In genomic region chr5:77960863-77961396, GRCh38 we compare ENCODE assay signal across 18 cellular contexts.
A peak's percentile ranks its signal among the peaks of the same experiment; 100 is the strongest.
DNase-seq lines count a peak whose midpoint lies in the region; ATAC-seq, FAIRE-seq and TF ChIP-seq lines count a peak whose summit lies in the region.
"Had no signal": no experiment of that assay in that cellular context is flagged by ENCODE, and none has a peak within 500 bp of the region (broad histone marks: within the 10 kb centered on the region; RNA-seq: fewer than 3 reads in every experiment).

No MANE protein-coding gene starts in this region.

- CTCF ChIA-PET in HepG2 (lab: Yijun Ruan, JAX; ENCODE audit: low intra/inter-chr PET ratio, low total read pairs) = no interaction called here
- CTCF ChIA-PET in activated CD8-positive, alpha-beta T cell treated with anti-CD3 and anti-CD28 coated beads, Interleukin-2, amount 10 ng/mL, durations not matched to agents 7 days and 5 days (lab: Charles Lee) = interaction anchor here (0.5 kb wide), 1 partner anchor 920 kb away, joined by 3 read pairs; no protein-coding TSS in a partner anchor

- ATAC-seq in HepG2 = no peak
- peak; percentile 79 for ATAC-seq in activated CD8-positive, alpha-beta T cell treated with anti-CD3 and anti-CD28 coated beads, Interleukin-2, amount 10 ng/mL, durations not matched to agents 7 days and 5 days
- peak; percentile 47 for ATAC-seq in stimulated activated effector memory CD8-positive, alpha-beta T cell treated with anti-CD3 and anti-CD28 coated beads, Interleukin-12 subunit alpha, Interleukin-12 subunit beta, amount 100 ng/mL, for 72 hours
- ATAC-seq: activated naive CD4-positive, alpha-beta T cell treated with anti-CD3 and anti-CD28 coated beads, Interleukin-2, amount 50 U/mL, for 72 hours had no signal

- H3K9me3 Mint-ChIP-seq in activated CD8-positive, alpha-beta T cell treated with anti-CD3 and anti-CD28 coated beads, Interleukin-2, amount 10 ng/mL, durations not matched to agents 7 days and 5 days (ENCODE audit: insufficient read depth) = no peaks in the 10 kb centered on the region
- no peaks in the 10 kb centered on the region for H3K9me3 Mint-ChIP-seq in stimulated activated effector memory CD8-positive, alpha-beta T cell treated with anti-CD3 and anti-CD28 coated beads, Interleukin-12 subunit alpha, Interleukin-12 subunit beta, amount 100 ng/mL, for 72 hours
- H3K9me3 Mint-ChIP-seq: activated naive CD4-positive, alpha-beta T cell treated with anti-CD3 and anti-CD28 coated beads, Interleukin-2, amount 50 U/mL, for 72 hours; activated T-cell treated with anti-CD3 and anti-CD28 coated beads, Interleukin-2, amount 50 U/mL, for 72 hours; dendritic cell treated with granulocyte-macrophage colony-stimulating factor and Interleukin-4, amounts not matched to agents 40 ng/mL and 50 ng/mL, for 4 days; mesothelial cell of epicardium; nephron had no signal

- TF ChIP-seq CTCF in liver (IDR thresholded peaks at IDR 0.05; ENCODE audit: low read depth, low read length, missing input control) (no peak), HepG2 (CRISPR knock-in tag; IDR thresholded peaks at IDR 0.05) (no peak), left ventricle myocardium inferior (IDR thresholded peaks at IDR 0.05; ENCODE audit: borderline replicate concordance) (no peak)

- no peaks in the 10 kb centered on the region for H4K20me1 ChIP-seq in HepG2 (ENCODE audit: insufficient read depth, low read length)

- peaks cover 0 to 9% (median 0%) of the 10 kb centered on the region in 4 donors for H3K4me1 ChIP-seq in liver (ENCODE audit: control insufficient read depth in 4 of 4, insufficient read depth in 4 of 4, low read length in 3 of 4)
- H3K4me1 ChIP-seq in HepG2 (ENCODE audit: insufficient read depth, low read length) = no peaks in the 10 kb centered on the region
- peaks cover 9% of the 10 kb centered on the region for H3K4me1 ChIP-seq in left ventricle myocardium inferior
- H3K4me1 ChIP-seq: uterus had no signal

- H3K4me1 Mint-ChIP-seq in activated CD8-positive, alpha-beta T cell treated with anti-CD3 and anti-CD28 coated beads, Interleukin-2, amount 10 ng/mL, durations not matched to agents 7 days and 5 days (ENCODE audit: low read depth) = peaks cover 16% of the 10 kb centered on the region
- peaks cover 7% of the 10 kb centered on the region for H3K4me1 Mint-ChIP-seq in stimulated activated effector memory CD8-positive, alpha-beta T cell treated with anti-CD3 and anti-CD28 coated beads, Interleukin-12 subunit alpha, Interleukin-12 subunit beta, amount 100 ng/mL, for 72 hours

- intact Hi-C loops in HepG2 (cut with micrococcal nuclease; ENCODE audit: unreplicated experiment) = no loop called here
- intact Hi-C loops in left ventricle myocardium inferior (cut with micrococcal nuclease) = no loop called here

- TF ChIP-seq EP300 in HepG2 (IDR thresholded peaks at IDR 0.05; ENCODE audit: low read depth in 2 of 2, low read length in 2 of 2) = no peak
- no peak for TF ChIP-seq EP300 in HepG2 (CRISPR knock-in tag; IDR thresholded peaks at IDR 0.05; ENCODE audit: borderline replicate concordance)

- no peaks in the 10 kb centered on the region for H3K79me2 ChIP-seq in HepG2 (ENCODE audit: insufficient read depth, low read length)

- H3K4me3 ChIP-seq in liver (ENCODE audit: low read depth in 1 of 3, low read length in 3 of 3) (no peak overlapping the region), HepG2 (replicated peaks in 1 of 3; ENCODE audit: insufficient read depth in 1 of 3, low read depth in 2 of 3, low read length in 3 of 3) (no peak overlapping the region), left ventricle myocardium inferior (no peak overlapping the region)
- H3K4me3 ChIP-seq: uterus had no signal

- H3K27me3 ChIP-seq in liver (ENCODE audit: control insufficient read depth in 4 of 4, insufficient read depth in 4 of 4, low read length in 3 of 4) (peaks cover 0 to 7% (median 4%) of the 10 kb centered on the region in 4 donors), HepG2 (ENCODE audit: control insufficient read depth in 1 of 2, insufficient read depth in 2 of 2, low read length in 2 of 2) (peaks cover 0 to 13% of the 10 kb centered on the region in 2 experiments; a peak in 2 of 5 replicates), left ventricle myocardium inferior (ENCODE audit: low read depth) (peaks cover 99% of the 10 kb centered on the region)

- H3K4me2 ChIP-seq in HepG2 (ENCODE audit: low read depth, low read length) = no peak overlapping the region

- TF ChIP-seq POLR2A in HepG2 (IDR thresholded peaks at IDR 0.05; ENCODE audit: insufficient read depth in 1 of 2, low read depth in 2 of 2, low read length in 2 of 2) = no peak

- H3K9ac ChIP-seq in liver (ENCODE audit: low read depth in 1 of 2, low read length in 2 of 2) = no peak overlapping the region
- no peak overlapping the region for H3K9ac ChIP-seq in HepG2 (ENCODE audit: insufficient read depth, low read depth, low read length)

- in situ Hi-C loops in HepG2 (cut with HindIII; ENCODE audit: extremely low pct_ligation_motif_present, low pct_unique_long_range_greater_than_20kb) = no loop called here

- POLR2A ChIA-PET in HepG2 (lab: Yijun Ruan, JAX) = no interaction called here
- POLR2A ChIA-PET in activated CD8-positive, alpha-beta T cell treated with anti-CD3 and anti-CD28 coated beads, Interleukin-2, amount 10 ng/mL, durations not matched to agents 7 days and 5 days (lab: Charles Lee) = no interaction called here

- H3K36me3 Mint-ChIP-seq in activated CD8-positive, alpha-beta T cell treated with anti-CD3 and anti-CD28 coated beads, Interleukin-2, amount 10 ng/mL, durations not matched to agents 7 days and 5 days (ENCODE audit: low read depth) = no peaks in the 10 kb centered on the region
- H3K36me3 Mint-ChIP-seq in stimulated activated effector memory CD8-positive, alpha-beta T cell treated with anti-CD3 and anti-CD28 coated beads, Interleukin-12 subunit alpha, Interleukin-12 subunit beta, amount 100 ng/mL, for 72 hours = no peaks in the 10 kb centered on the region
- H3K36me3 Mint-ChIP-seq: activated naive CD4-positive, alpha-beta T cell treated with anti-CD3 and anti-CD28 coated beads, Interleukin-2, amount 50 U/mL, for 72 hours; mesothelial cell of epicardium had no signal

- no peaks in the 10 kb centered on the region for H3K36me3 ChIP-seq in liver (ENCODE audit: control insufficient read depth in 4 of 4, insufficient read depth in 3 of 4, low read depth in 1 of 4, low read length in 3 of 4)
- no peaks in the 10 kb centered on the region for H3K36me3 ChIP-seq in HepG2 (replicated peaks in 1 of 2; ENCODE audit: control insufficient read depth in 1 of 2, insufficient read depth in 2 of 2, low read length in 2 of 2)
- H3K36me3 ChIP-seq in left ventricle myocardium inferior = no peaks in the 10 kb centered on the region
- H3K36me3 ChIP-seq: brain microvascular endothelial cell, uterus had no signal

- H3K9me3 ChIP-seq in liver (ENCODE audit: control insufficient read depth in 4 of 4, low read length in 3 of 4) = peaks cover 0 to 3% (median 0%) of the 10 kb centered on the region in 4 donors
- H3K9me3 ChIP-seq in HepG2 (ENCODE audit: low read length) = no peaks in the 10 kb centered on the region
- no peaks in the 10 kb centered on the region for H3K9me3 ChIP-seq in left ventricle myocardium inferior (replicated peaks)
- H3K9me3 ChIP-seq: uterus had no signal

- FAIRE-seq in HepG2 (lab: Jason Lieb, UNC) = no peak

- H3K27me3 Mint-ChIP-seq in activated CD8-positive, alpha-beta T cell treated with anti-CD3 and anti-CD28 coated beads, Interleukin-2, amount 10 ng/mL, durations not matched to agents 7 days and 5 days (ENCODE audit: low read depth) = peaks cover 41% of the 10 kb centered on the region

- no peak overlapping the region for H2AFZ ChIP-seq in HepG2 (ENCODE audit: low read length)

- no peak for DNase-seq in HepG2 (ENCODE audit: low spot score)
- peak; percentile 3 for DNase-seq in NCI-H526 treated with DMSO at 0.1 percent for 48 hours (lab: John Stamatoyannopoulos, UW)
- DNase-seq in activated CD8-positive, alpha-beta T cell treated with anti-CD3 and anti-CD28 coated beads, Interleukin-2, amount 10 ng/mL, durations not matched to agents 7 days and 5 days = peak; percentile 35
- no peak for DNase-seq in stimulated activated effector memory CD8-positive, alpha-beta T cell treated with anti-CD3 and anti-CD28 coated beads, Interleukin-12 subunit alpha, Interleukin-12 subunit beta, amount 100 ng/mL, for 72 hours (ENCODE audit: low spot score in 2 of 2)
- no peak for DNase-seq in left ventricle myocardium inferior
- DNase-seq in NCI-H446 (lab: John Stamatoyannopoulos, UW) = no peak
- DNase-seq in SHP77 (lab: John Stamatoyannopoulos, UW) = no peak
- DNase-seq: activated CD4-positive, alpha-beta T cell treated with anti-CD3 and anti-CD28 coated beads, Interleukin-2, amount 50 U/mL, for 48 hours; brain microvascular endothelial cell; kidney; stimulated activated CD4-positive, alpha-beta T cell treated with anti-CD3 and anti-CD28 coated beads, Interleukin-2, amount 100 ng/mL, for 48 hours; uterus had no signal

- no peak overlapping the region for H3K27ac Mint-ChIP-seq in activated CD8-positive, alpha-beta T cell treated with anti-CD3 and anti-CD28 coated beads, Interleukin-2, amount 10 ng/mL, durations not matched to agents 7 days and 5 days
- no peak overlapping the region for H3K27ac Mint-ChIP-seq in stimulated activated effector memory CD8-positive, alpha-beta T cell treated with anti-CD3 and anti-CD28 coated beads, Interleukin-12 subunit alpha, Interleukin-12 subunit beta, amount 100 ng/mL, for 72 hours
- H3K27ac Mint-ChIP-seq: activated naive CD4-positive, alpha-beta T cell treated with anti-CD3 and anti-CD28 coated beads, Interleukin-2, amount 50 U/mL, for 72 hours; activated T-cell treated with anti-CD3 and anti-CD28 coated beads, Interleukin-2, amount 50 U/mL, for 72 hours; dendritic cell treated with granulocyte-macrophage colony-stimulating factor and Interleukin-4, amounts not matched to agents 40 ng/mL and 50 ng/mL, for 4 days; mesothelial cell of epicardium; nephron had no signal

- BruUV-seq in HepG2 (replicated peaks; lab: Mats Ljungman, UMichigan) = no TSS peak

- H3K4me3 Mint-ChIP-seq in activated CD8-positive, alpha-beta T cell treated with anti-CD3 and anti-CD28 coated beads, Interleukin-2, amount 10 ng/mL, durations not matched to agents 7 days and 5 days = no peak overlapping the region
- no peak overlapping the region for H3K4me3 Mint-ChIP-seq in stimulated activated effector memory CD8-positive, alpha-beta T cell treated with anti-CD3 and anti-CD28 coated beads, Interleukin-12 subunit alpha, Interleukin-12 subunit beta, amount 100 ng/mL, for 72 hours
- H3K4me3 Mint-ChIP-seq: dendritic cell treated with granulocyte-macrophage colony-stimulating factor and Interleukin-4, amounts not matched to agents 40 ng/mL and 50 ng/mL, for 4 days; mesothelial cell of epicardium; nephron had no signal

- 27% methylated on average over 2 of the region's 2 CpGs for WGBS in liver
- 11% methylated on average over 2 of the region's 2 CpGs for WGBS in HepG2 (ENCODE audit: low lambda C conversion rate)

- H3K27ac ChIP-seq in liver (ENCODE audit: low read depth in 1 of 2, low read length in 2 of 2) = no peak overlapping the region
- no peak overlapping the region for H3K27ac ChIP-seq in HepG2 (ENCODE audit: extremely low read length, insufficient read depth, low read length)
- H3K27ac ChIP-seq in left ventricle myocardium inferior (replicated peaks) = no peak overlapping the region
- H3K27ac ChIP-seq: brain microvascular endothelial cell, uterus had no signal

- TF ChIP-seq RAD21 in liver (IDR thresholded peaks at IDR 0.05) (no peak), HepG2 (CRISPR knock-in tag; IDR thresholded peaks at IDR 0.05) (no peak)

Comparison
In these comparisons a context has a peak if more than half of its experiments do, and no peak if none do; other contexts are left out.
1. DNase-seq: peak in NCI-H526 treated with DMSO at 0.1 percent for 48 hours (single experiment) and activated CD8-positive, alpha-beta T cell treated with anti-CD3 and anti-CD28 coated beads, Interleukin-2, amount 10 ng/mL, durations not matched to agents 7 days and 5 days (single experiment); none in HepG2 (single experiment), stimulated activated effector memory CD8-positive, alpha-beta T cell treated with anti-CD3 and anti-CD28 coated beads, Interleukin-12 subunit alpha, Interleukin-12 subunit beta, amount 100 ng/mL, for 72 hours (0 of 2), left ventricle myocardium inferior (single experiment), NCI-H446 (0 of 2) and SHP77 (0 of 2).